In genomic region chr1:44609412-44609767, GRCh38 we compare ENCODE assay signal across 8 cellular contexts.
DNase-seq lines count a peak whose midpoint lies in the region; ATAC-seq lines count a peak whose summit lies in the region.

No MANE protein-coding gene starts in this region.

- H3K9ac ChIP-seq in trophoblast cell (ENCODE audit: low read length) = no peak overlapping the region

- no peak overlapping the region for H4K12ac ChIP-seq in trophoblast cell (ENCODE audit: low read depth, low read length)

- DNase-seq in AG20443 (ENCODE audit: low spot score) (peak; percentile 79), HK-2 (ENCODE audit: unreplicated experiment) (peak; percentile 70), fibroblast of gingiva (ENCODE audit: low read depth) (peak; percentile 45), trophoblast cell (peak; percentile 10 to 45), NCI-H446 treated with DMSO at 0.1 percent for 48 hours (lab: John Stamatoyannopoulos, UW) (no peak), NCI-H2107 (lab: John Stamatoyannopoulos, UW) (no peak)
- peak; percentile 42 for DNase-seq in activated CD4-positive, alpha-beta T cell treated with anti-CD3 and anti-CD28 coated beads for 48 hours

- H2AFZ ChIP-seq in trophoblast cell (ENCODE audit: insufficient read depth, low read length, poor library complexity) = no peak overlapping the region

- ATAC-seq in HG03354 (IDR thresholded peaks at IDR 0.05; ENCODE audit: poor library complexity, severe bottlenecking, unreplicated experiment) = no peak

- no peaks in the 10 kb centered on the region for H3K27me3 ChIP-seq in trophoblast cell (ENCODE audit: insufficient read depth, low read length)

- H3K27ac ChIP-seq in trophoblast cell (ENCODE audit: low read depth, low read length) = no peak overlapping the region

- no peaks in the 10 kb centered on the region for H3K79me1 ChIP-seq in trophoblast cell (ENCODE audit: low read length)

- H3K4ac ChIP-seq in trophoblast cell (ENCODE audit: low read depth, low read length) = no peak overlapping the region

- H3K14ac ChIP-seq in trophoblast cell (ENCODE audit: low read length) = no peak overlapping the region

- H3K23ac ChIP-seq in trophoblast cell (ENCODE audit: low read length) = no peak overlapping the region

- H2BK120ac ChIP-seq in trophoblast cell (ENCODE audit: insufficient read depth, low read length, poor library complexity) = no peak overlapping the region

- H3K4me1 ChIP-seq in trophoblast cell (ENCODE audit: control insufficient read depth in 1 of 2, insufficient read depth in 2 of 2, low read length in 2 of 2) = no peaks in the 10 kb centered on the region

- no peaks in the 10 kb centered on the region for H3K36me3 ChIP-seq in trophoblast cell (ENCODE audit: control insufficient read depth in 1 of 2, insufficient read depth in 2 of 2, low read length in 2 of 2)

- no peak overlapping the region for H2BK5ac ChIP-seq in trophoblast cell (ENCODE audit: low read depth, low read length, poor library complexity)

- no peak overlapping the region for H4K8ac ChIP-seq in trophoblast cell (ENCODE audit: low read depth, low read length)

- H2BK12ac ChIP-seq in trophoblast cell (ENCODE audit: low read length) = no peak overlapping the region

- H3K79me2 ChIP-seq in trophoblast cell (ENCODE audit: control insufficient read depth, insufficient read depth, low read length, poor library complexity) = no peaks in the 10 kb centered on the region

- no peak overlapping the region for H3K4me2 ChIP-seq in trophoblast cell (ENCODE audit: low read length)

- no peak overlapping the region for H3K4me3 ChIP-seq in trophoblast cell (ENCODE audit: low read depth, low read length)

- no peak overlapping the region for H4K91ac ChIP-seq in trophoblast cell (ENCODE audit: low read depth, low read length)

- H2AK5ac ChIP-seq in trophoblast cell (ENCODE audit: low read length) = no peak overlapping the region

- no CpG with 5 or more reads among the region's 10 CpGs for WGBS in trophoblast cell (ENCODE audit: extremely low coverage, insufficient coverage, insufficient read length)

- no peak overlapping the region for H3K18ac ChIP-seq in trophoblast cell (ENCODE audit: low read length)

- no peaks in the 10 kb centered on the region for H3K9me3 ChIP-seq in trophoblast cell (ENCODE audit: insufficient read depth, low read depth, low read length)

Comparison
In these comparisons a context has a peak if more than half of its experiments do, and no peak if none do; other contexts are left out.
1. DNase-seq: peak in AG20443 (single experiment), HK-2 (single experiment), activated CD4-positive, alpha-beta T cell treated with anti-CD3 and anti-CD28 coated beads for 48 hours (single experiment), fibroblast of gingiva (single experiment) and trophoblast cell (2 of 2); none in NCI-H446 treated with DMSO at 0.1 percent for 48 hours (single experiment) and NCI-H2107 (single experiment).